In genomic region chr10:74418285-74418872, GRCh38 we compare ENCODE assay signal across 9 cellular contexts.
DNase-seq lines count a peak whose midpoint lies in the region; ATAC-seq and TF ChIP-seq lines count a peak whose summit lies in the region.
"Had no signal": no experiment of that assay in that cellular context is flagged by ENCODE, and none has a peak within 500 bp of the region (broad histone marks: within the 10 kb centered on the region; RNA-seq: fewer than 3 reads in every experiment).

No MANE protein-coding gene starts in this region.

- DNase-seq in cardiac muscle cell (ENCODE audit: low read depth in 1 of 2, low spot score in 1 of 2) (peak in 1 of 2 donors; percentile 60), cardiac septum (ENCODE audit: low spot score) (no peak), SHP77 (lab: John Stamatoyannopoulos, UW) (peak; percentile 61 to 77), NOMO-1 treated with dmso at 0.1 percent for 144 hours (lab: John Stamatoyannopoulos, UW; ENCODE audit: unreplicated experiment) (no peak)
- no peak for DNase-seq in stimulated activated naive CD8-positive, alpha-beta T cell treated with anti-CD3 and anti-CD28 coated beads, Interleukin-15, Interleukin-2, amounts not matched to agents 100 U/mL and 50 U/mL, for 24 hours
- DNase-seq: activated T-cell treated with anti-CD3 and anti-CD28 coated beads, Interleukin-2, amount 50 U/mL, for 24 hours had no signal

- H3K9ac ChIP-seq in iPS-18a (ENCODE audit: low read length): peak overlapping the region; percentile 61

- no peak for TF ChIP-seq CTCF in cardiac muscle cell (IDR thresholded peaks at IDR 0.05; ENCODE audit: low read depth, low read length)

- no peaks in the 10 kb centered on the region for H3K9me3 ChIP-seq in cardiac muscle cell (ENCODE audit: low read depth)
- H3K9me3 ChIP-seq in iPS-18a (ENCODE audit: control insufficient read depth, low read depth, low read length): no peaks in the 10 kb centered on the region

- no peaks in the 10 kb centered on the region for H3K27me3 ChIP-seq in cardiac muscle cell
- no peaks in the 10 kb centered on the region for H3K27me3 ChIP-seq in iPS-18a (ENCODE audit: control insufficient read depth, insufficient read depth, low read length)

- no peak for ATAC-seq in HG02870 (IDR thresholded peaks at IDR 0.05; ENCODE audit: unreplicated experiment)
- ATAC-seq in stimulated activated naive CD8-positive, alpha-beta T cell treated with anti-CD3 and anti-CD28 coated beads, Interleukin-15, Interleukin-2, amounts not matched to agents 100 U/mL and 50 U/mL, for 24 hours: no peak
- no peak for ATAC-seq in esophagus mucosa

- H3K4me1 ChIP-seq in cardiac muscle cell (ENCODE audit: low read depth): peaks cover 32% of the 10 kb centered on the region
- peaks cover 48% of the 10 kb centered on the region for H3K4me1 ChIP-seq in iPS-18a (ENCODE audit: control insufficient read depth, low read depth, low read length)

- H3K36me3 ChIP-seq in cardiac muscle cell: no peaks in the 10 kb centered on the region
- H3K36me3 ChIP-seq in iPS-18a (ENCODE audit: control insufficient read depth, low read depth, low read length): no peaks in the 10 kb centered on the region

- intact Hi-C loops in cardiac septum (cut with DNase I): no loop called here

- H3K27ac ChIP-seq in cardiac muscle cell (peak overlapping the region; percentile 82), iPS-18a (ENCODE audit: low read length) (peak overlapping the region; percentile 84)

- H3K4me3 ChIP-seq in cardiac muscle cell: no peak overlapping the region
- peak overlapping the region; percentile 18 for H3K4me3 ChIP-seq in iPS-18a (ENCODE audit: low read length)

Comparison
In these comparisons a context has a peak if more than half of its experiments do, and no peak if none do; other contexts are left out.
1. DNase-seq: peak in SHP77 (2 of 2); none in cardiac septum (single experiment), stimulated activated naive CD8-positive, alpha-beta T cell treated with anti-CD3 and anti-CD28 coated beads, Interleukin-15, Interleukin-2, amounts not matched to agents 100 U/mL and 50 U/mL, for 24 hours (single experiment) and NOMO-1 treated with dmso at 0.1 percent for 144 hours (single experiment).